Comparison of ENCODE assay signal across 8 cellular contexts in genomic region chr7:55133630-55134392, GRCh38.
DNase-seq lines count a peak whose midpoint lies in the region; ATAC-seq and TF ChIP-seq lines count a peak whose summit lies in the region.

No MANE protein-coding gene starts in this region.

- POLR2A ChIA-PET in activated CD8-positive, alpha-beta T cell treated with anti-CD3 and anti-CD28 coated beads for 36 hours (lab: Charles Lee) = interaction anchor here (1.0 kb wide), 1 partner anchor 9 kb away, joined by 3 read pairs; no protein-coding TSS in a partner anchor

- H3K27me3 Mint-ChIP-seq in activated CD8-positive, alpha-beta T cell treated with anti-CD3 and anti-CD28 coated beads for 36 hours = peaks cover 6% of the 10 kb centered on the region

- H3K36me3 Mint-ChIP-seq in activated CD8-positive, alpha-beta T cell treated with anti-CD3 and anti-CD28 coated beads for 36 hours (ENCODE audit: low read depth) = no peaks in the 10 kb centered on the region

- H3K27ac Mint-ChIP-seq in activated CD8-positive, alpha-beta T cell treated with anti-CD3 and anti-CD28 coated beads for 36 hours = no peak overlapping the region

- CTCF ChIA-PET in activated CD8-positive, alpha-beta T cell treated with anti-CD3 and anti-CD28 coated beads for 36 hours (lab: Charles Lee) = no interaction called here

- DNase-seq in EL = peak; percentile 99
- DNase-seq in fibroblast of the aortic adventitia (ENCODE audit: low read depth) = peak; percentile 99
- peak; percentile 87 for DNase-seq in renal cortical epithelial cell (ENCODE audit: low read depth)
- no peak for DNase-seq in activated CD8-positive, alpha-beta T cell treated with anti-CD3 and anti-CD28 coated beads for 36 hours
- no peak for DNase-seq in activated CD4-positive, alpha-beta T cell treated with anti-CD3 and anti-CD28 coated beads, Interleukin-2, amount 50 U/mL, for 1 hour
- DNase-seq in middle frontal gyrus (ENCODE audit: extremely low spot score, low spot score) = no peak
- no peak for DNase-seq in retina

- TF ChIP-seq CTCF in fibroblast of the aortic adventitia (IDR thresholded peaks at IDR 0.05; ENCODE audit: insufficient read depth, low read length) = no peak
- TF ChIP-seq CTCF in activated CD8-positive, alpha-beta T cell treated with anti-CD3 and anti-CD28 coated beads for 36 hours (IDR thresholded peaks at IDR 0.05) = no peak

- ATAC-seq in SK-N-SH treated with all-trans-retinoic acid at 6 μM for 48 hours = peak; percentile 82
- no peak for ATAC-seq in activated CD8-positive, alpha-beta T cell treated with anti-CD3 and anti-CD28 coated beads for 36 hours

- H3K4me3 ChIP-seq in fibroblast of the aortic adventitia (ENCODE audit: low read depth, low read length) = peak overlapping the region; percentile 10

- intact Hi-C loops in activated CD8-positive, alpha-beta T cell treated with anti-CD3 and anti-CD28 coated beads for 36 hours (cut with micrococcal nuclease) = no loop called here

- H3K9me3 Mint-ChIP-seq in activated CD8-positive, alpha-beta T cell treated with anti-CD3 and anti-CD28 coated beads for 36 hours = peaks cover 1% of the 10 kb centered on the region

- H3K4me1 Mint-ChIP-seq in activated CD8-positive, alpha-beta T cell treated with anti-CD3 and anti-CD28 coated beads for 36 hours (ENCODE audit: low read depth) = peaks cover 11% of the 10 kb centered on the region

- H3K4me3 Mint-ChIP-seq in activated CD8-positive, alpha-beta T cell treated with anti-CD3 and anti-CD28 coated beads for 36 hours = no peak overlapping the region

TF ChIP-seq in SK-N-SH treated with all-trans-retinoic acid at 6 μM for 48 hours, 23 proteins besides CTCF, POLR2A, EP300 and RAD21:
- TF ChIP-seq CSDC2 (CRISPR knock-in tag; IDR thresholded peaks at IDR 0.05) (peak; percentile 65; the same call in 1 of the 2 replicates), POU6F1 (CRISPR knock-in tag; IDR thresholded peaks at IDR 0.05; ENCODE audit: borderline replicate concordance, low read depth) (no peak), SNAI2 (CRISPR knock-in tag; IDR thresholded peaks at IDR 0.05) (peak; percentile 64), RARB (CRISPR knock-in tag; IDR thresholded peaks at IDR 0.05) (no peak), ARNTL (CRISPR knock-in tag; IDR thresholded peaks at IDR 0.05; ENCODE audit: borderline replicate concordance, low read depth) (no peak), ISL1 (CRISPR knock-in tag; IDR thresholded peaks at IDR 0.05) (peak; percentile 45; the same call in 1 of the 2 replicates), PPARA (CRISPR knock-in tag; IDR thresholded peaks at IDR 0.05; ENCODE audit: borderline replicate concordance) (no peak), CSRNP3 (CRISPR knock-in tag; IDR thresholded peaks at IDR 0.05) (no peak), GLIS3 (CRISPR knock-in tag; IDR thresholded peaks at IDR 0.05) (no peak), BACH2 (CRISPR knock-in tag; IDR thresholded peaks at IDR 0.05; ENCODE audit: borderline replicate concordance) (no peak), ZFP30 (CRISPR knock-in tag; IDR thresholded peaks at IDR 0.05) (no peak), TOX (CRISPR knock-in tag; IDR thresholded peaks at IDR 0.05; ENCODE audit: borderline replicate concordance) (no peak), ZC3H10 (CRISPR knock-in tag; IDR thresholded peaks at IDR 0.05) (no peak), ZFP3 (CRISPR knock-in tag; IDR thresholded peaks at IDR 0.05) (peak; percentile 65), ZNF70 (CRISPR knock-in tag; IDR thresholded peaks at IDR 0.05) (no peak), OSR1 (CRISPR knock-in tag; IDR thresholded peaks at IDR 0.05) (no peak), PATZ1 (CRISPR knock-in tag; IDR thresholded peaks at IDR 0.05; ENCODE audit: borderline replicate concordance) (no peak), ESRRG (CRISPR knock-in tag; IDR thresholded peaks at IDR 0.05) (no peak), CREB5 (CRISPR knock-in tag; IDR thresholded peaks at IDR 0.05; ENCODE audit: low read depth) (0 out of 2 replicates have a peak, but pooled peaks have one; percentile 42), ZNF8 (CRISPR knock-in tag; IDR thresholded peaks at IDR 0.05) (no peak), ZNF565 (CRISPR knock-in tag; conservative IDR thresholded peaks at IDR 0.05; ENCODE audit: low read depth) (no peak), TCF4 (CRISPR knock-in tag; IDR thresholded peaks at IDR 0.05; ENCODE audit: borderline replicate concordance) (no peak), TSHZ2 (CRISPR knock-in tag; IDR thresholded peaks at IDR 0.05) (no peak)

Comparison
In these comparisons a context has a peak if more than half of its experiments do, and no peak if none do; other contexts are left out.
1. DNase-seq: peak in EL (single experiment), fibroblast of the aortic adventitia (single experiment) and renal cortical epithelial cell (single experiment); none in activated CD8-positive, alpha-beta T cell treated with anti-CD3 and anti-CD28 coated beads for 36 hours (single experiment), activated CD4-positive, alpha-beta T cell treated with anti-CD3 and anti-CD28 coated beads, Interleukin-2, amount 50 U/mL, for 1 hour (single experiment), middle frontal gyrus (single experiment) and retina (single experiment).